In genomic region chr7:102248081-102248455, GRCh38 we compare ENCODE assay signal across 24 cellular contexts.
"Had no signal": no experiment of that assay in that cellular context is flagged by ENCODE, and none has a peak within 500 bp of the region (broad histone marks: within the 10 kb centered on the region; RNA-seq: fewer than 3 reads in every experiment).

No MANE protein-coding gene starts in this region.

- H3K9me3 Mint-ChIP-seq: natural killer cell; stimulated activated effector memory CD8-positive, alpha-beta T cell treated with anti-CD3 and anti-CD28 coated beads, Interleukin-12 subunit alpha, Interleukin-12 subunit beta, amount 100 ng/mL, for 72 hours; stimulated activated naive CD8-positive, alpha-beta T cell treated with anti-CD3 and anti-CD28 coated beads, Interleukin-15, Interleukin-2, amounts not matched to agents 100 ng/mL and 50 ng/mL, for 24 hours had no signal

- DNase-seq: central memory CD4-positive, alpha-beta T cell; dermis blood vessel endothelial cell; effector memory CD4-positive, alpha-beta T cell; foreskin keratinocyte; heart left ventricle; left colon; left ventricle myocardium inferior; lower lobe of right lung; natural killer cell; stimulated activated CD4-positive, alpha-beta T cell treated with anti-CD3 and anti-CD28 coated beads, Interleukin-2, amount 100 ng/mL, for 24 hours; stimulated activated CD4-positive, alpha-beta T cell treated with anti-CD3 and anti-CD28 coated beads, Interleukin-4, amount 100 ng/mL, for 24 hours; thyroid gland; trophoblast cell had no signal

- H3K27ac Mint-ChIP-seq: natural killer cell; stimulated activated effector memory CD8-positive, alpha-beta T cell treated with anti-CD3 and anti-CD28 coated beads, Interleukin-12 subunit alpha, Interleukin-12 subunit beta, amount 100 ng/mL, for 72 hours; stimulated activated naive CD8-positive, alpha-beta T cell treated with anti-CD3 and anti-CD28 coated beads, Interleukin-15, Interleukin-2, amounts not matched to agents 100 ng/mL and 50 ng/mL, for 24 hours had no signal

- H3K4me1 Mint-ChIP-seq: stimulated activated effector memory CD8-positive, alpha-beta T cell treated with anti-CD3 and anti-CD28 coated beads, Interleukin-12 subunit alpha, Interleukin-12 subunit beta, amount 100 ng/mL, for 72 hours had no signal

- H3K27me3 Mint-ChIP-seq: progenitor cell of endocrine pancreas; stimulated activated naive CD8-positive, alpha-beta T cell treated with anti-CD3 and anti-CD28 coated beads, Interleukin-15, Interleukin-2, amounts not matched to agents 100 ng/mL and 50 ng/mL, for 24 hours had no signal

- H3K4me3 Mint-ChIP-seq: natural killer cell; stimulated activated effector memory CD8-positive, alpha-beta T cell treated with anti-CD3 and anti-CD28 coated beads, Interleukin-12 subunit alpha, Interleukin-12 subunit beta, amount 100 ng/mL, for 72 hours; stimulated activated naive CD8-positive, alpha-beta T cell treated with anti-CD3 and anti-CD28 coated beads, Interleukin-15, Interleukin-2, amounts not matched to agents 100 ng/mL and 50 ng/mL, for 24 hours had no signal

- H3K79me2 ChIP-seq: hepatocyte, parathyroid adenoma had no signal

- H3K4me1 ChIP-seq: esophagus muscularis mucosa, foreskin keratinocyte, gastroesophageal sphincter, heart left ventricle, left ventricle myocardium inferior, lower lobe of right lung, parathyroid adenoma, suprapubic skin, vagina had no signal

- H3K9me3 ChIP-seq: esophagus muscularis mucosa, gastroesophageal sphincter, heart left ventricle, left ventricle myocardium inferior, lower lobe of right lung, neutrophil, suprapubic skin, thyroid gland, vagina had no signal

- ATAC-seq: foreskin keratinocyte; gastroesophageal sphincter; left colon; sciatic nerve; stimulated activated effector memory CD8-positive, alpha-beta T cell treated with anti-CD3 and anti-CD28 coated beads, Interleukin-12 subunit alpha, Interleukin-12 subunit beta, amount 100 ng/mL, for 72 hours had no signal

- H3K27me3 ChIP-seq: esophagus muscularis mucosa, foreskin keratinocyte, gastroesophageal sphincter, heart left ventricle, hepatocyte, neutrophil, suprapubic skin, thyroid gland, vagina had no signal

- H3K4me2 ChIP-seq: hepatocyte had no signal

- H3K4me3 ChIP-seq: esophagus muscularis mucosa, gastroesophageal sphincter, heart left ventricle, hepatocyte, left ventricle myocardium inferior, lower lobe of right lung, suprapubic skin, thyroid gland, vagina had no signal

- H3K27ac ChIP-seq: esophagus muscularis mucosa, foreskin keratinocyte, gastroesophageal sphincter, heart left ventricle, hepatocyte, left ventricle myocardium inferior, lower lobe of right lung, neutrophil, parathyroid adenoma, suprapubic skin, thyroid gland, vagina had no signal

- H3K9ac ChIP-seq: parathyroid adenoma had no signal
